Comparison of ENCODE assay signal across 8 cellular contexts in genomic region chr11:83819936-83820549, GRCh38.
A peak's percentile ranks its signal among the peaks of the same experiment; 100 is the strongest.
DNase-seq lines count a peak whose midpoint lies in the region; ATAC-seq and TF ChIP-seq lines count a peak whose summit lies in the region.

No MANE protein-coding gene starts in this region.

- H3K4me3 ChIP-seq in AG09309 (ENCODE audit: control insufficient read depth, low read depth, low read length) (no peak overlapping the region), gastrocnemius medialis (no peak overlapping the region)

- no peak overlapping the region for H3K27ac ChIP-seq in gastrocnemius medialis

- TF ChIP-seq CTCF in AG09309 (IDR thresholded peaks at IDR 0.05; ENCODE audit: control insufficient read depth, insufficient read depth, low read depth, low read length, missing control alignments) = peak; percentile 45
- peak in 4 of 5 experiments; percentile 31 to 51 (median 41) for TF ChIP-seq CTCF in gastrocnemius medialis (IDR thresholded peaks at IDR 0.05 in 4 of 5, conservative IDR thresholded peaks at IDR 0.05 in 1 of 5)

- no peaks in the 10 kb centered on the region for H3K4me1 ChIP-seq in gastrocnemius medialis

- ATAC-seq in GM18502 (IDR thresholded peaks at IDR 0.05; ENCODE audit: poor library complexity, unreplicated experiment) = peak; percentile 55
- ATAC-seq in gastrocnemius medialis = peak in 1 of 2 donors; percentile 64
- no peak for ATAC-seq in GM21423 (IDR thresholded peaks at IDR 0.05; ENCODE audit: unreplicated experiment)
- no peak for ATAC-seq in GM18909 (IDR thresholded peaks at IDR 0.05; ENCODE audit: poor library complexity, unreplicated experiment)

- DNase-seq in AG09309 (ENCODE audit: low read depth) (peak; percentile 49), NCI-H1092 (lab: John Stamatoyannopoulos, UW) (peak; percentile 15), SW 1271 (lab: John Stamatoyannopoulos, UW) (peak; percentile 20 to 81), globus pallidus (ENCODE audit: low spot score) (peak; percentile 82), gastrocnemius medialis (no peak)

- no peak for TF ChIP-seq POLR2A in gastrocnemius medialis (IDR thresholded peaks at IDR 0.05)

- H3K36me3 ChIP-seq in gastrocnemius medialis = no peaks in the 10 kb centered on the region

- no peaks in the 10 kb centered on the region for H3K9me3 ChIP-seq in gastrocnemius medialis

- no peaks in the 10 kb centered on the region for H3K27me3 ChIP-seq in gastrocnemius medialis

- in situ Hi-C loops in gastrocnemius medialis (cut with MboI; ENCODE audit: low sequenced_read_pairs in 4 of 4) = loop anchor here in 3 of 4 donors (10.0 to 25.0 kb wide), 7 partner anchors 508 to 1108 kb away; partner anchors contain the start of gene CCDC90B (in 1 of the 3)

- intact Hi-C loops in gastrocnemius medialis (cut with DNase I; ENCODE audit: low total_unique reads) = loop anchor here (5.0 kb wide), 4 partner anchors 528 to 1098 kb away; no protein-coding TSS in a partner anchor

Comparison
In these comparisons a context has a peak if more than half of its experiments do, and no peak if none do; other contexts are left out.
1. DNase-seq: peak in AG09309 (single experiment), NCI-H1092 (single experiment), SW 1271 (2 of 2) and globus pallidus (single experiment); none in gastrocnemius medialis (0 of 2).